In genomic region chr3:185503467-185503975, GRCh38 we compare ENCODE assay signal across 18 cellular contexts. TPM values are rescaled to one million over a fixed set of nuclear protein-coding genes. Genes with fewer than 3 reads are reported as not detected.
"Had no signal": no experiment of that assay in that cellular context is flagged by ENCODE, and none has a peak within 500 bp of the region (broad histone marks: within the 10 kb centered on the region; RNA-seq: fewer than 3 reads in every experiment).

No MANE protein-coding gene starts in this region.

- DNase-seq: activated CD4-positive, alpha-beta T cell treated with anti-CD3 and anti-CD28 coated beads, Interleukin-2, amount 50 U/mL, for 1 hour; activated naive CD4-positive, alpha-beta T cell; activated naive CD8-positive, alpha-beta T cell treated with anti-CD3 and anti-CD28 coated beads, Interleukin-2, amount 10 ng/mL, durations not matched to agents 7 days and 5 days; dermis blood vessel endothelial cell; effector memory CD8-positive, alpha-beta T cell; erythroblast; kidney glomerular epithelial cell; naive thymus-derived CD8-positive, alpha-beta T cell; posterior cingulate gyrus; spleen; T-helper 9 cell had no signal

- H3K36me3 ChIP-seq: spleen had no signal

- H3K9me3 ChIP-seq: spleen had no signal

- H3K9me3 Mint-ChIP-seq: activated naive CD8-positive, alpha-beta T cell treated with anti-CD3 and anti-CD28 coated beads, Interleukin-2, amount 10 ng/mL, durations not matched to agents 7 days and 5 days; activated T-helper 1 cell treated with anti-CD3 and anti-CD28 coated beads, Interleukin-12 subunit alpha, Interleukin-12 subunit beta, Interleukin-2, Interleukin-4 antibody, amounts not matched to agents 30 ng/mL and 10 ng/mL and 1 ng/mL, durations not matched to agents 14 hours and 24 hours and 36 hours; effector memory CD8-positive, alpha-beta T cell; naive thymus-derived CD8-positive, alpha-beta T cell had no signal

- ATAC-seq: effector memory CD8-positive, alpha-beta T cell; naive thymus-derived CD8-positive, alpha-beta T cell; sciatic nerve had no signal

- H3K4me3 ChIP-seq: lung, SK-N-MC, spleen had no signal

- H3K36me3 Mint-ChIP-seq: activated naive CD8-positive, alpha-beta T cell treated with anti-CD3 and anti-CD28 coated beads, Interleukin-2, amount 10 ng/mL, durations not matched to agents 7 days and 5 days; brain had no signal

- H3K27ac ChIP-seq: SK-N-MC, spleen had no signal

- H3K4me3 Mint-ChIP-seq: activated naive CD8-positive, alpha-beta T cell treated with anti-CD3 and anti-CD28 coated beads, Interleukin-2, amount 10 ng/mL, durations not matched to agents 7 days and 5 days; activated T-helper 1 cell treated with anti-CD3 and anti-CD28 coated beads, Interleukin-12 subunit alpha, Interleukin-12 subunit beta, Interleukin-2, Interleukin-4 antibody, amounts not matched to agents 30 ng/mL and 10 ng/mL and 1 ng/mL, durations not matched to agents 14 hours and 24 hours and 36 hours; brain; effector memory CD8-positive, alpha-beta T cell; naive thymus-derived CD8-positive, alpha-beta T cell had no signal

- H3K27me3 Mint-ChIP-seq: activated naive CD8-positive, alpha-beta T cell treated with anti-CD3 and anti-CD28 coated beads, Interleukin-2, amount 10 ng/mL, durations not matched to agents 7 days and 5 days had no signal

- H3K27ac Mint-ChIP-seq: activated naive CD8-positive, alpha-beta T cell treated with anti-CD3 and anti-CD28 coated beads, Interleukin-2, amount 10 ng/mL, durations not matched to agents 7 days and 5 days; activated T-helper 1 cell treated with anti-CD3 and anti-CD28 coated beads, Interleukin-12 subunit alpha, Interleukin-12 subunit beta, Interleukin-2, Interleukin-4 antibody, amounts not matched to agents 30 ng/mL and 10 ng/mL and 1 ng/mL, durations not matched to agents 14 hours and 24 hours and 36 hours; brain; effector memory CD8-positive, alpha-beta T cell had no signal

RNA-seq across cellular contexts. Expression of gene LIPH, which starts 48.9 kb away (rescaled TPM):
- total RNA-seq: activated CD8-positive, alpha-beta memory T cell treated with anti-CD3 and anti-CD28 coated beads for 36 hours; activated naive CD8-positive, alpha-beta T cell treated with anti-CD3 and anti-CD28 coated beads, Interleukin-2, amount 10 ng/mL, durations not matched to agents 7 days and 5 days; activated T-helper 1 cell treated with anti-CD3 and anti-CD28 coated beads, Interleukin-12 subunit alpha, Interleukin-12 subunit beta, Interleukin-2, Interleukin-4 antibody, amounts not matched to agents 30 ng/mL and 10 ng/mL and 1 ng/mL, durations not matched to agents 14 hours and 24 hours and 36 hours; cerebellum; dermis blood vessel endothelial cell; naive thymus-derived CD8-positive, alpha-beta T cell had no signal
- polyA plus RNA-seq: naive thymus-derived CD8-positive, alpha-beta T cell had no signal
